23 cellular contexts compared by ENCODE assay signal in genomic region chr12:12877145-12877544, GRCh38. TPM values are rescaled to one million over a fixed set of nuclear protein-coding genes. Genes with fewer than 3 reads are reported as not detected.
DNase-seq lines count a peak whose midpoint lies in the region; ATAC-seq and TF ChIP-seq lines count a peak whose summit lies in the region.
"Had no signal": no experiment of that assay in that cellular context is flagged by ENCODE, and none has a peak within 500 bp of the region (broad histone marks: within the 10 kb centered on the region; RNA-seq: fewer than 3 reads in every experiment).

No MANE protein-coding gene starts in this region.

- ATAC-seq in SK-N-SH treated with all-trans-retinoic acid at 6 μM for 48 hours (no peak), GM19395 (IDR thresholded peaks at IDR 0.05; ENCODE audit: unreplicated experiment) (no peak)
- ATAC-seq: activated CD8-positive, alpha-beta T cell treated with anti-CD3 and anti-CD28 coated beads for 36 hours; activated T-helper 17 cell treated with anti-CD3 and anti-CD28 coated beads, Interleukin-2, amount 50 U/mL, for 72 hours; effector memory CD8-positive, alpha-beta T cell; T-helper 17 cell had no signal

- H3K27ac Mint-ChIP-seq in mesothelial cell of epicardium (peak overlapping the region; percentile 44), type B pancreatic cell (peak overlapping the region; percentile 82)
- H3K27ac Mint-ChIP-seq: activated CD8-positive, alpha-beta T cell treated with anti-CD3 and anti-CD28 coated beads for 36 hours; activated T-helper 17 cell treated with anti-CD3 and anti-CD28 coated beads, Interleukin-2, amount 50 U/mL, for 72 hours; effector memory CD8-positive, alpha-beta T cell had no signal

- peaks cover 2% of the 10 kb centered on the region for H3K36me3 Mint-ChIP-seq in mesothelial cell of epicardium
- H3K36me3 Mint-ChIP-seq in type B pancreatic cell: peaks cover 24% of the 10 kb centered on the region

- DNase-seq in HT-29 (ENCODE audit: low spot score) (peak; percentile 80), mesothelial cell of epicardium (ENCODE audit: low spot score in 2 of 2, unreplicated experiment in 2 of 2) (no peak), type B pancreatic cell (ENCODE audit: extremely low spot score, unreplicated experiment) (no peak), DMS53 (lab: John Stamatoyannopoulos, UW) (no peak)
- DNase-seq: activated CD4-positive, alpha-beta T cell treated with anti-CD3 and anti-CD28 coated beads for 1 hour; activated CD8-positive, alpha-beta T cell treated with anti-CD3 and anti-CD28 coated beads for 36 hours; activated naive CD4-positive, alpha-beta T cell treated with anti-CD3 and anti-CD28 coated beads, Interleukin-2, amount 50 U/mL, for 16 hours; amygdala; effector memory CD8-positive, alpha-beta T cell; HCEC 1CT; head of caudate nucleus; Karpas-422; NCI-H1092; NCI-H187 treated with DMSO at 0.1 percent for 48 hours; NCI-H226; T-helper 17 cell; upper lobe of left lung had no signal

- TF ChIP-seq CTCF in VCaP (conservative IDR thresholded peaks at IDR 0.05) (no peak), mesothelial cell of epicardium (IDR thresholded peaks at IDR 0.05; ENCODE audit: unreplicated experiment) (no peak), type B pancreatic cell (conservative IDR thresholded peaks at IDR 0.05) (no peak)

- H3K27me3 Mint-ChIP-seq in mesothelial cell of epicardium (ENCODE audit: low read depth) (no peaks in the 10 kb centered on the region), type B pancreatic cell (no peaks in the 10 kb centered on the region)
- H3K27me3 Mint-ChIP-seq: activated CD8-positive, alpha-beta T cell treated with anti-CD3 and anti-CD28 coated beads for 36 hours had no signal

- no peaks in the 10 kb centered on the region for H3K9me3 Mint-ChIP-seq in mesothelial cell of epicardium
- H3K9me3 Mint-ChIP-seq in type B pancreatic cell: no peaks in the 10 kb centered on the region
- H3K9me3 Mint-ChIP-seq: activated CD8-positive, alpha-beta T cell treated with anti-CD3 and anti-CD28 coated beads for 36 hours; activated T-helper 17 cell treated with anti-CD3 and anti-CD28 coated beads, Interleukin-2, amount 50 U/mL, for 72 hours; effector memory CD8-positive, alpha-beta T cell had no signal

- H3K27ac ChIP-seq in VCaP: peak overlapping the region; percentile 45; the same call in 1 of the 2 replicates
- H3K27ac ChIP-seq: coronary artery, neutrophil, upper lobe of left lung had no signal

- H3K4me1 Mint-ChIP-seq in mesothelial cell of epicardium (peaks cover 41% of the 10 kb centered on the region), type B pancreatic cell (ENCODE audit: unreplicated experiment) (peaks cover 26% of the 10 kb centered on the region)
- H3K4me1 Mint-ChIP-seq: activated T-helper 17 cell treated with anti-CD3 and anti-CD28 coated beads, Interleukin-2, amount 50 U/mL, for 72 hours had no signal

- H3K4me3 Mint-ChIP-seq in mesothelial cell of epicardium (no peak overlapping the region), type B pancreatic cell (peak overlapping the region; percentile 22)
- H3K4me3 Mint-ChIP-seq: activated CD8-positive, alpha-beta T cell treated with anti-CD3 and anti-CD28 coated beads for 36 hours; activated T-helper 17 cell treated with anti-CD3 and anti-CD28 coated beads, Interleukin-2, amount 50 U/mL, for 72 hours; effector memory CD8-positive, alpha-beta T cell; T-helper 17 cell had no signal

TF ChIP-seq in SK-N-SH treated with all-trans-retinoic acid at 6 μM for 48 hours, 23 proteins besides CTCF, POLR2A, EP300 and RAD21:
- no peak for TF ChIP-seq ESRRG (CRISPR knock-in tag; IDR thresholded peaks at IDR 0.05)
- TF ChIP-seq OSR1 (CRISPR knock-in tag; IDR thresholded peaks at IDR 0.05): no peak
- no peak for TF ChIP-seq ISL1 (CRISPR knock-in tag; IDR thresholded peaks at IDR 0.05)
- TF ChIP-seq ZC3H10 (CRISPR knock-in tag; IDR thresholded peaks at IDR 0.05): no peak
- no peak for TF ChIP-seq CSDC2 (CRISPR knock-in tag; IDR thresholded peaks at IDR 0.05)
- no peak for TF ChIP-seq ZNF565 (CRISPR knock-in tag; conservative IDR thresholded peaks at IDR 0.05; ENCODE audit: low read depth)
- TF ChIP-seq SNAI2 (CRISPR knock-in tag; IDR thresholded peaks at IDR 0.05): no peak
TF ChIP-seq in SK-N-SH treated with all-trans-retinoic acid at 6 μM for 48 hours: peak in this region for 0.

RNA-seq across cellular contexts. Expression of gene GPRC5A, which starts 14.2 kb away (rescaled TPM):
- total RNA-seq in HT-29 (2014; rRNA removed; shearing (Covaris generic)): 162 and 185 TPM in 2 replicates
- total RNA-seq in mesothelial cell of epicardium (107 to 116 TPM (median 108 TPM) in 3 replicates), type B pancreatic cell (ENCODE audit: low replicate concordance) (152 and 1,119 TPM in 2 replicates)
